Comparison of ENCODE assay signal across 12 cellular contexts in genomic region chr12:38053655-38054464, GRCh38.
DNase-seq lines count a peak whose midpoint lies in the region; ATAC-seq lines count a peak whose summit lies in the region.
"Had no signal": no experiment of that assay in that cellular context is flagged by ENCODE, and none has a peak within 500 bp of the region (broad histone marks: within the 10 kb centered on the region; RNA-seq: fewer than 3 reads in every experiment).

No MANE protein-coding gene starts in this region.

- no peak for ATAC-seq in activated T-cell treated with anti-CD3 and anti-CD28 coated beads, Interleukin-2, amount 50 U/mL, for 4 hours

- H3K4me3 Mint-ChIP-seq in activated T-cell treated with anti-CD3 and anti-CD28 coated beads, Interleukin-2, amount 50 U/mL, for 4 hours, result no peak overlapping the region
- H3K4me3 Mint-ChIP-seq: CD4-positive, CD25-positive, alpha-beta regulatory T cell had no signal

- H3K36me3 Mint-ChIP-seq in activated T-cell treated with anti-CD3 and anti-CD28 coated beads, Interleukin-2, amount 50 U/mL, for 4 hours (ENCODE audit: insufficient read depth), result no peaks in the 10 kb centered on the region
- H3K36me3 Mint-ChIP-seq: CD4-positive, CD25-positive, alpha-beta regulatory T cell had no signal

- H3K27me3 Mint-ChIP-seq in activated T-cell treated with anti-CD3 and anti-CD28 coated beads, Interleukin-2, amount 50 U/mL, for 4 hours (ENCODE audit: low read depth), result no peaks in the 10 kb centered on the region
- H3K27me3 Mint-ChIP-seq: CD4-positive, CD25-positive, alpha-beta regulatory T cell had no signal

- H3K4me1 Mint-ChIP-seq in activated T-cell treated with anti-CD3 and anti-CD28 coated beads, Interleukin-2, amount 50 U/mL, for 4 hours (ENCODE audit: low read depth), result no peaks in the 10 kb centered on the region

- peak; percentile 49 for DNase-seq in COLO668 (lab: John Stamatoyannopoulos, UW; ENCODE audit: unreplicated experiment)
- DNase-seq in HT1080 (ENCODE audit: low read depth), result peak; percentile 82
- DNase-seq in RPMI7951 (ENCODE audit: low read depth), result peak; percentile 77
- DNase-seq in kidney tubule cell (ENCODE audit: low spot score), result peak; percentile 75
- DNase-seq in MV-4-11 (lab: John Stamatoyannopoulos, UW), result no peak
- no peak for DNase-seq in NCI-H2107 (lab: John Stamatoyannopoulos, UW)
- no peak for DNase-seq in activated T-cell treated with anti-CD3 and anti-CD28 coated beads, Interleukin-2, amount 50 U/mL, for 4 hours
- no peak for DNase-seq in islet precursor cell
- DNase-seq: activated CD8-positive, alpha-beta memory T cell treated with anti-CD3 and anti-CD28 coated beads, Interleukin-2, amount 50 U/mL, for 48 hours; CD4-positive, CD25-positive, alpha-beta regulatory T cell; NCI-H1436 treated with DMSO at 0.1 percent for 48 hours; T-helper 1 cell had no signal

- peaks cover 29% of the 10 kb centered on the region for H3K9me3 Mint-ChIP-seq in activated T-cell treated with anti-CD3 and anti-CD28 coated beads, Interleukin-2, amount 50 U/mL, for 4 hours

Comparison
In these comparisons a context has a peak if more than half of its experiments do, and no peak if none do; other contexts are left out.
1. DNase-seq: peak in COLO668 (single experiment), HT1080 (single experiment), RPMI7951 (single experiment) and kidney tubule cell (single experiment); none in MV-4-11 (single experiment), NCI-H2107 (single experiment), activated T-cell treated with anti-CD3 and anti-CD28 coated beads, Interleukin-2, amount 50 U/mL, for 4 hours (single experiment) and islet precursor cell (single experiment).